14 cellular contexts compared by ENCODE assay signal in genomic region chr20:434661-435419, GRCh38. TPM values are rescaled to one million over a fixed set of nuclear protein-coding genes. Genes with fewer than 3 reads are reported as not detected.
DNase-seq lines count a peak whose midpoint lies in the region; TF ChIP-seq lines count a peak whose summit lies in the region.
"Had no signal": no experiment of that assay in that cellular context is flagged by ENCODE, and none has a peak within 500 bp of the region (broad histone marks: within the 10 kb centered on the region; RNA-seq: fewer than 3 reads in every experiment).

No MANE protein-coding gene starts in this region.

- no peaks in the 10 kb centered on the region for H3K9me3 ChIP-seq in liver (ENCODE audit: control insufficient read depth in 4 of 4, low read length in 3 of 4)
- H3K9me3 ChIP-seq in mesenchymal stem cell (ENCODE audit: control insufficient read depth, low read length) = no peaks in the 10 kb centered on the region
- H3K9me3 ChIP-seq: SJCRH30, tibial nerve had no signal

- H3K27me3 Mint-ChIP-seq in Calu3 (ENCODE audit: unreplicated experiment) = no peaks in the 10 kb centered on the region
- no peaks in the 10 kb centered on the region for H3K27me3 Mint-ChIP-seq in activated T-helper 2 cell treated with anti-CD3 and anti-CD28 coated beads, Interferon-gamma antibody, Interleukin-2, Interleukin-4, amounts not matched to agents 10 μg/mL and 5 μg/mL and 100 μg/mL, durations not matched to agents 14 hours and 24 hours and 36 hours (ENCODE audit: low read depth)

- BruUV-seq in Calu3 (replicated peaks; lab: Mats Ljungman, UMichigan) = TSS peak; percentile 11

- H3K23ac ChIP-seq in mesenchymal stem cell (ENCODE audit: low read length in 2 of 2) = no peak overlapping the region

- no peak overlapping the region for H4K8ac ChIP-seq in mesenchymal stem cell (ENCODE audit: low read length)

- peaks cover 25% of the 10 kb centered on the region for H3K79me1 ChIP-seq in mesenchymal stem cell (replicated peaks; ENCODE audit: low read length, poor library complexity, severe bottlenecking)

- no peak overlapping the region for H2BK120ac ChIP-seq in mesenchymal stem cell (ENCODE audit: low read depth, low read length)

- H3K36me3 ChIP-seq in liver (ENCODE audit: control insufficient read depth in 4 of 4, insufficient read depth in 3 of 4, low read depth in 1 of 4, low read length in 3 of 4) (peaks cover 7 to 55% (median 24%) of the 10 kb centered on the region in 4 donors), mesenchymal stem cell (ENCODE audit: control insufficient read depth in 1 of 2, insufficient read depth in 2 of 2, low read depth in 1 of 2, low read length in 2 of 2) (peaks cover 78 to 91% of the 10 kb centered on the region in 2 experiments)

- no peak overlapping the region for H2BK15ac ChIP-seq in mesenchymal stem cell (ENCODE audit: low read depth, poor library complexity, severe bottlenecking)

- peaks cover 9% of the 10 kb centered on the region for H3K4me1 Mint-ChIP-seq in Calu3 (ENCODE audit: low read depth, unreplicated experiment)
- peaks cover 68% of the 10 kb centered on the region for H3K4me1 Mint-ChIP-seq in activated T-helper 2 cell treated with anti-CD3 and anti-CD28 coated beads, Interferon-gamma antibody, Interleukin-2, Interleukin-4, amounts not matched to agents 10 μg/mL and 5 μg/mL and 100 μg/mL, durations not matched to agents 14 hours and 24 hours and 36 hours (ENCODE audit: low read depth)

- no peak overlapping the region for H3K4me2 ChIP-seq in mesenchymal stem cell (ENCODE audit: low read length, poor library complexity, severe bottlenecking)

- H3K27ac ChIP-seq in 22Rv1 (peak overlapping the region; percentile 31), liver (ENCODE audit: low read depth in 1 of 2, low read length in 2 of 2) (peak overlapping the region; percentile 31 to 42), mesenchymal stem cell (ENCODE audit: low read length, poor library complexity, severe bottlenecking) (no peak overlapping the region)
- H3K27ac ChIP-seq: SJCRH30, tibial nerve had no signal

- no peak overlapping the region for H3K4ac ChIP-seq in mesenchymal stem cell (ENCODE audit: low read depth in 1 of 2, low read length in 2 of 2)

- no peak overlapping the region for H3K14ac ChIP-seq in mesenchymal stem cell (ENCODE audit: low read length in 2 of 2)

- H3K9me3 Mint-ChIP-seq in Calu3 (ENCODE audit: low read depth, unreplicated experiment) = no peaks in the 10 kb centered on the region
- H3K9me3 Mint-ChIP-seq in activated T-helper 2 cell treated with anti-CD3 and anti-CD28 coated beads, Interferon-gamma antibody, Interleukin-2, Interleukin-4, amounts not matched to agents 10 μg/mL and 5 μg/mL and 100 μg/mL, durations not matched to agents 14 hours and 24 hours and 36 hours = no peaks in the 10 kb centered on the region

- H2BK5ac ChIP-seq in mesenchymal stem cell (ENCODE audit: low read depth, low read length, poor library complexity, severe bottlenecking) = no peak overlapping the region

- peaks cover 87% of the 10 kb centered on the region for H3K36me3 Mint-ChIP-seq in Calu3 (ENCODE audit: insufficient read depth, unreplicated experiment)
- H3K36me3 Mint-ChIP-seq in activated T-helper 2 cell treated with anti-CD3 and anti-CD28 coated beads, Interferon-gamma antibody, Interleukin-2, Interleukin-4, amounts not matched to agents 10 μg/mL and 5 μg/mL and 100 μg/mL, durations not matched to agents 14 hours and 24 hours and 36 hours (ENCODE audit: low read depth) = peaks cover 88% of the 10 kb centered on the region

- no peak for TF ChIP-seq CTCF in 22Rv1 (IDR thresholded peaks at IDR 0.05)
- TF ChIP-seq CTCF in Calu3 (IDR thresholded peaks at IDR 0.05; ENCODE audit: unreplicated experiment) = no peak
- TF ChIP-seq CTCF in liver (IDR thresholded peaks at IDR 0.05; ENCODE audit: low read depth, low read length, missing input control) = no peak

- H3K9ac ChIP-seq in liver (ENCODE audit: low read depth in 1 of 2, low read length in 2 of 2) (no peak overlapping the region), mesenchymal stem cell (ENCODE audit: low read length) (no peak overlapping the region)

- CTCF ChIA-PET in Calu3 (lab: Charles Lee) = no interaction called here

- no peak overlapping the region for H3K4me3 Mint-ChIP-seq in Calu3 (ENCODE audit: low read depth, unreplicated experiment)
- H3K4me3 Mint-ChIP-seq in activated T-helper 2 cell treated with anti-CD3 and anti-CD28 coated beads, Interferon-gamma antibody, Interleukin-2, Interleukin-4, amounts not matched to agents 10 μg/mL and 5 μg/mL and 100 μg/mL, durations not matched to agents 14 hours and 24 hours and 36 hours (ENCODE audit: low read depth) = no peak overlapping the region

- H3K18ac ChIP-seq in mesenchymal stem cell (ENCODE audit: low read depth in 1 of 2, low read length in 2 of 2) = no peak overlapping the region

- no peak for DNase-seq in Calu3
- DNase-seq in activated T-helper 2 cell treated with anti-CD3 and anti-CD28 coated beads, Interferon-gamma antibody, Interleukin-2, Interleukin-4, amounts not matched to agents 10 μg/mL and 5 μg/mL and 100 μg/mL, durations not matched to agents 14 hours and 24 hours and 36 hours (ENCODE audit: low spot score) = no peak
- DNase-seq in KG1 (lab: John Stamatoyannopoulos, UW) = no peak
- no peak for DNase-seq in mesenchymal stem cell
- DNase-seq in DMS79 (lab: John Stamatoyannopoulos, UW) = no peak
- no peak for DNase-seq in GF-D8 (lab: John Stamatoyannopoulos, UW)
- DNase-seq: EL, foreskin melanocyte, NCI-H1092, NCI-H2227 treated with DMSO at 0.1 percent for 48 hours, SJCRH30 had no signal

- 43% methylated on average over 16 of the region's 16 CpGs for WGBS in liver
- WGBS in mesenchymal stem cell = 90% methylated on average over 14 of the region's 16 CpGs

- H4K91ac ChIP-seq in mesenchymal stem cell (ENCODE audit: low read length) = no peak overlapping the region

- H2BK12ac ChIP-seq in mesenchymal stem cell (ENCODE audit: low read length in 2 of 2) = no peak overlapping the region

- H3K27ac Mint-ChIP-seq in Calu3 (ENCODE audit: unreplicated experiment) = peak overlapping the region; percentile 80
- H3K27ac Mint-ChIP-seq in activated T-helper 2 cell treated with anti-CD3 and anti-CD28 coated beads, Interferon-gamma antibody, Interleukin-2, Interleukin-4, amounts not matched to agents 10 μg/mL and 5 μg/mL and 100 μg/mL, durations not matched to agents 14 hours and 24 hours and 36 hours = peak overlapping the region; percentile 61

- intact Hi-C loops in Calu3 (cut with micrococcal nuclease; ENCODE audit: unreplicated experiment) = no loop called here
- intact Hi-C loops in activated T-helper 2 cell treated with anti-CD3 and anti-CD28 coated beads, Interferon-gamma antibody, Interleukin-2, Interleukin-4, amounts not matched to agents 10 μg/mL and 5 μg/mL and 100 μg/mL, durations not matched to agents 14 hours and 24 hours and 36 hours (cut with micrococcal nuclease) = no loop called here

- H3K4me1 ChIP-seq in liver (ENCODE audit: control insufficient read depth in 4 of 4, insufficient read depth in 4 of 4, low read length in 3 of 4) (peaks cover 7 to 34% (median 25%) of the 10 kb centered on the region in 4 donors), mesenchymal stem cell (ENCODE audit: control insufficient read depth, insufficient read depth, low read depth, low read length) (peaks cover 13% of the 10 kb centered on the region)

- H3K27me3 ChIP-seq in liver (ENCODE audit: control insufficient read depth in 4 of 4, insufficient read depth in 4 of 4, low read length in 3 of 4) = no peaks in the 10 kb centered on the region
- no peaks in the 10 kb centered on the region for H3K27me3 ChIP-seq in mesenchymal stem cell (ENCODE audit: control insufficient read depth in 1 of 2, insufficient read depth in 1 of 2, low read length in 2 of 2)
- H3K27me3 ChIP-seq: SJCRH30, tibial nerve had no signal

- peak; percentile 26 to 55 for TF ChIP-seq RAD21 in liver (IDR thresholded peaks at IDR 0.05)

- H2AK5ac ChIP-seq in mesenchymal stem cell (ENCODE audit: low read length, severe bottlenecking) = no peak overlapping the region

- H3K4me3 ChIP-seq in liver (ENCODE audit: low read depth in 1 of 3, low read length in 3 of 3) (no peak overlapping the region), mesenchymal stem cell (ENCODE audit: insufficient read depth in 1 of 2, low read depth in 1 of 2, low read length in 2 of 2) (no peak overlapping the region)
- H3K4me3 ChIP-seq: SJCRH30, tibial nerve had no signal

- no peak overlapping the region for H2AFZ ChIP-seq in mesenchymal stem cell (ENCODE audit: low read depth, low read length)

TF ChIP-seq in liver, 16 proteins besides CTCF, POLR2A, EP300 and RAD21 (continues in another document):
- TF ChIP-seq HNF4A (conservative IDR thresholded peaks at IDR 0.05) (peak; percentile 81 to 85), SP1 (IDR thresholded peaks at IDR 0.05) (peak; percentile 66), NR2F2 (IDR thresholded peaks at IDR 0.05) (peak; percentile 22), YY1 (IDR thresholded peaks at IDR 0.05) (peak; percentile 17), RXRA (IDR thresholded peaks at IDR 0.05) (peak; percentile 78 to 81), FOXA1 (IDR thresholded peaks at IDR 0.05) (no peak), GABPA (IDR thresholded peaks at IDR 0.05 in 1 of 2, conservative IDR thresholded peaks at IDR 0.05 in 1 of 2) (no peak), JUND (IDR thresholded peaks at IDR 0.05) (no peak)

RNA-seq across cellular contexts. Expression of gene RBCK1, which starts 26.7 kb away (rescaled TPM):
- total RNA-seq in Calu3 (2022) (142 and 144 TPM in 2 replicates), liver (10 to 100 TPM; 18.0 to 48.3 TPM)
- total RNA-seq in activated T-helper 2 cell treated with anti-CD3 and anti-CD28 coated beads, Interferon-gamma antibody, Interleukin-2, Interleukin-4, amounts not matched to agents 10 μg/mL and 5 μg/mL and 100 μg/mL, durations not matched to agents 14 hours and 24 hours and 36 hours = 112 and 118 TPM in 2 replicates
- 10 to 100 TPM; 61.3 to 62.6 TPM for polyA plus RNA-seq in liver
- polyA plus RNA-seq in mesenchymal stem cell (2013, experiment 1 of 2) = 78.2 TPM
- polyA plus RNA-seq in mesenchymal stem cell (2013, experiment 2 of 2) = 76.4 TPM

RNA-seq across cellular contexts. Expression of gene TBC1D20, which starts 27.5 kb away (rescaled TPM):
- total RNA-seq in Calu3 (2022) (15.0 and 18.7 TPM in 2 replicates), liver (10 to 100 TPM; 14.4 to 18.9 TPM)
- total RNA-seq in activated T-helper 2 cell treated with anti-CD3 and anti-CD28 coated beads, Interferon-gamma antibody, Interleukin-2, Interleukin-4, amounts not matched to agents 10 μg/mL and 5 μg/mL and 100 μg/mL, durations not matched to agents 14 hours and 24 hours and 36 hours = 30.1 and 31.5 TPM in 2 replicates
- polyA plus RNA-seq in liver = 1 to 10 TPM; 8.7 to 9.4 TPM
- polyA plus RNA-seq in mesenchymal stem cell (2013, experiment 1 of 2) = 34.7 TPM
- polyA plus RNA-seq in mesenchymal stem cell (2013, experiment 2 of 2) = 36.0 TPM

RNA-seq across cellular contexts. Expression of gene TRIB3, which starts 54.3 kb away (rescaled TPM):
- total RNA-seq in Calu3 (2022) = 47.2 and 53.0 TPM in 2 replicates
- total RNA-seq in activated T-helper 2 cell treated with anti-CD3 and anti-CD28 coated beads, Interferon-gamma antibody, Interleukin-2, Interleukin-4, amounts not matched to agents 10 μg/mL and 5 μg/mL and 100 μg/mL, durations not matched to agents 14 hours and 24 hours and 36 hours = 31.6 and 32.2 TPM in 2 replicates
- total RNA-seq in liver = 10 to 100 TPM in 1 of 2 donors, 1 to 10 TPM in 1; 4.8 to 36.3 TPM
- 10 to 100 TPM; 41.2 to 63.1 TPM for polyA plus RNA-seq in liver
- 52.7 TPM for polyA plus RNA-seq in mesenchymal stem cell (2013, experiment 1 of 2)
- 53.4 TPM for polyA plus RNA-seq in mesenchymal stem cell (2013, experiment 2 of 2)
